In genomic region chr1:84264961-84265360, GRCh38 we compare ENCODE assay signal across 28 cellular contexts. TPM values are rescaled to one million over a fixed set of nuclear protein-coding genes. Genes with fewer than 3 reads are reported as not detected.
"Had no signal": no experiment of that assay in that cellular context is flagged by ENCODE, and none has a peak within 500 bp of the region (broad histone marks: within the 10 kb centered on the region; RNA-seq: fewer than 3 reads in every experiment).

No MANE protein-coding gene starts in this region.

- H3K4me3 ChIP-seq: breast epithelium, MG63, SK-N-MC had no signal

- H3K4me1 Mint-ChIP-seq: activated naive CD4-positive, alpha-beta T cell treated with anti-CD3 and anti-CD28 coated beads, Interleukin-2, amount 10 ng/mL, durations not matched to agents 7 days and 5 days; activated naive CD8-positive, alpha-beta T cell treated with anti-CD3 and anti-CD28 coated beads for 36 hours had no signal

- H3K9me3 ChIP-seq: breast epithelium, MG63 had no signal

- ATAC-seq: activated CD4-positive, CD25-positive, alpha-beta regulatory T cell treated with anti-CD3 and anti-CD28 coated beads, Interleukin-2, amount 50 U/mL, for 24 hours; activated CD8-positive, alpha-beta T cell treated with anti-CD3 and anti-CD28 coated beads for 36 hours; activated T-cell treated with anti-CD3 and anti-CD28 coated beads, Interleukin-2, amount 50 U/mL, for 72 hours; Panc1; Right ventricle myocardium inferior had no signal

- H3K27me3 ChIP-seq: breast epithelium, MG63 had no signal

- H3K4me3 Mint-ChIP-seq: activated CD8-positive, alpha-beta T cell treated with anti-CD3 and anti-CD28 coated beads for 36 hours; activated naive CD4-positive, alpha-beta T cell treated with anti-CD3 and anti-CD28 coated beads, Interleukin-2, amount 10 ng/mL, durations not matched to agents 7 days and 5 days; activated naive CD8-positive, alpha-beta T cell treated with anti-CD3 and anti-CD28 coated beads for 36 hours; activated T-cell treated with anti-CD3 and anti-CD28 coated beads, Interleukin-2, amount 50 U/mL, for 72 hours had no signal

- H3K27ac ChIP-seq: breast epithelium, SK-N-MC had no signal

- H3K36me3 Mint-ChIP-seq: activated naive CD4-positive, alpha-beta T cell treated with anti-CD3 and anti-CD28 coated beads, Interleukin-2, amount 10 ng/mL, durations not matched to agents 7 days and 5 days; activated naive CD8-positive, alpha-beta T cell treated with anti-CD3 and anti-CD28 coated beads for 36 hours had no signal

- H3K9me3 Mint-ChIP-seq: activated CD8-positive, alpha-beta T cell treated with anti-CD3 and anti-CD28 coated beads for 36 hours; activated naive CD4-positive, alpha-beta T cell treated with anti-CD3 and anti-CD28 coated beads, Interleukin-2, amount 10 ng/mL, durations not matched to agents 7 days and 5 days; activated naive CD8-positive, alpha-beta T cell treated with anti-CD3 and anti-CD28 coated beads for 36 hours; activated T-cell treated with anti-CD3 and anti-CD28 coated beads, Interleukin-2, amount 50 U/mL, for 72 hours; activated T-helper 2 cell treated with anti-CD3 and anti-CD28 coated beads, Interferon-gamma antibody, Interleukin-2, Interleukin-4, amounts not matched to agents 10 μg/mL and 5 μg/mL and 100 μg/mL, durations not matched to agents 14 hours and 24 hours and 36 hours had no signal

- DNase-seq: activated CD4-positive, alpha-beta T cell treated with anti-CD3 and anti-CD28 coated beads for 4 hours; activated CD8-positive, alpha-beta memory T cell treated with anti-CD3 and anti-CD28 coated beads, Interleukin-2, amount 50 U/mL, for 4 hours; activated CD8-positive, alpha-beta T cell treated with anti-CD3 and anti-CD28 coated beads for 36 hours; activated gamma-delta T cell treated with Interleukin-2 at 50 U/mL for 16 hours; activated naive CD4-positive, alpha-beta T cell treated with anti-CD3 and anti-CD28 coated beads, Interleukin-2, amount 10 ng/mL, durations not matched to agents 7 days and 5 days; activated naive CD8-positive, alpha-beta T cell treated with anti-CD3 and anti-CD28 coated beads for 36 hours; activated T-cell treated with anti-CD3 and anti-CD28 coated beads, Interleukin-2, amount 50 U/mL, for 72 hours; aorta; central memory CD4-positive, alpha-beta T cell; MG63; NCI-H1105 treated with DMSO at 0.1 percent for 48 hours; NCI-H146; NCI-H187 treated with DMSO at 0.1 percent for 48 hours; NCI-H2081 treated with DMSO at 0.1 percent for 48 hours; NCI-H2171 treated with DMSO at 0.1 percent for 48 hours; NCI-H226; NCI-H526 treated with DMSO at 0.1 percent for 48 hours; NCI-H82; OCI-M1; RPMI8226; T-helper 1 cell had no signal

- H3K36me3 ChIP-seq: breast epithelium, MG63 had no signal

- H3K27ac Mint-ChIP-seq: activated CD8-positive, alpha-beta T cell treated with anti-CD3 and anti-CD28 coated beads for 36 hours; activated naive CD4-positive, alpha-beta T cell treated with anti-CD3 and anti-CD28 coated beads, Interleukin-2, amount 10 ng/mL, durations not matched to agents 7 days and 5 days; activated naive CD8-positive, alpha-beta T cell treated with anti-CD3 and anti-CD28 coated beads for 36 hours; activated T-cell treated with anti-CD3 and anti-CD28 coated beads, Interleukin-2, amount 50 U/mL, for 72 hours; activated T-helper 2 cell treated with anti-CD3 and anti-CD28 coated beads, Interferon-gamma antibody, Interleukin-2, Interleukin-4, amounts not matched to agents 10 μg/mL and 5 μg/mL and 100 μg/mL, durations not matched to agents 14 hours and 24 hours and 36 hours had no signal

- H3K27me3 Mint-ChIP-seq: activated CD8-positive, alpha-beta T cell treated with anti-CD3 and anti-CD28 coated beads for 36 hours; activated naive CD8-positive, alpha-beta T cell treated with anti-CD3 and anti-CD28 coated beads for 36 hours had no signal

- H3K4me1 ChIP-seq: breast epithelium had no signal

RNA-seq across cellular contexts. Expression of gene SAMD13, which starts 36.5 kb away (rescaled TPM):
- total RNA-seq: T-helper 2 cell treated with Interferon-gamma antibody and Interleukin-4, amounts not matched to agents 100 ng/mL and 5 ng/mL, for 36 hours had no signal
